Comparison of ENCODE assay signal across 21 cellular contexts in genomic region chr1:116914667-116915066, GRCh38. TPM values are rescaled to one million over a fixed set of nuclear protein-coding genes. Genes with fewer than 3 reads are reported as not detected.
DNase-seq lines count a peak whose midpoint lies in the region; ATAC-seq and TF ChIP-seq lines count a peak whose summit lies in the region.
"Had no signal": no experiment of that assay in that cellular context is flagged by ENCODE, and none has a peak within 500 bp of the region (broad histone marks: within the 10 kb centered on the region; RNA-seq: fewer than 3 reads in every experiment).

No MANE protein-coding gene starts in this region.

- no peaks in the 10 kb centered on the region for H3K27me3 Mint-ChIP-seq in neural crest cell (ENCODE audit: low read depth)
- H3K27me3 Mint-ChIP-seq: activated naive CD8-positive, alpha-beta T cell treated with anti-CD3 and anti-CD28 coated beads for 36 hours; activated T-cell treated with anti-CD3 and anti-CD28 coated beads, Interleukin-2, amount 50 U/mL, for 24 hours; natural killer cell treated with Interleukin-12 subunit alpha and Interleukin-12 subunit beta and Interleukin-15 and Interleukin-18, amount 100 ng/mL, for 72 hours had no signal

- peak overlapping the region; percentile 61 for H3K4me3 Mint-ChIP-seq in neural crest cell
- H3K4me3 Mint-ChIP-seq: activated naive CD8-positive, alpha-beta T cell treated with anti-CD3 and anti-CD28 coated beads for 36 hours; activated T-cell treated with anti-CD3 and anti-CD28 coated beads, Interleukin-2, amount 50 U/mL, for 24 hours; natural killer cell treated with Interleukin-12 subunit alpha and Interleukin-12 subunit beta and Interleukin-15 and Interleukin-18, amount 100 ng/mL, for 72 hours had no signal

- ATAC-seq in heart right ventricle: peak in 5 of 8 donors; percentile 32 to 64 (median 48)
- no peak for ATAC-seq in Right ventricle myocardium inferior
- ATAC-seq in foreskin keratinocyte: no peak
- no peak for ATAC-seq in HG02981 (IDR thresholded peaks at IDR 0.05; ENCODE audit: unreplicated experiment)
- ATAC-seq: activated CD8-positive, alpha-beta T cell treated with anti-CD3 and anti-CD28 coated beads, Interleukin-2, amount 10 ng/mL, durations not matched to agents 7 days and 5 days; natural killer cell treated with Interleukin-12 subunit alpha and Interleukin-12 subunit beta and Interleukin-15 and Interleukin-18, amount 100 ng/mL, for 72 hours had no signal

- no peaks in the 10 kb centered on the region for H3K9me3 Mint-ChIP-seq in neural crest cell
- H3K9me3 Mint-ChIP-seq: activated naive CD8-positive, alpha-beta T cell treated with anti-CD3 and anti-CD28 coated beads for 36 hours; activated T-cell treated with anti-CD3 and anti-CD28 coated beads, Interleukin-2, amount 50 U/mL, for 24 hours; natural killer cell treated with Interleukin-12 subunit alpha and Interleukin-12 subunit beta and Interleukin-15 and Interleukin-18, amount 100 ng/mL, for 72 hours had no signal

- intact Hi-C loops in heart right ventricle (cut with DNase I): loop anchor here in 6 of 10 donors (1.0 to 10.0 kb wide), 5 partner anchors 38 to 140 kb away; no protein-coding TSS in a partner anchor
- intact Hi-C loops in Right ventricle myocardium inferior (cut with DNase I): loop anchor here (5.0 kb wide), 1 partner anchor 33 kb away; no protein-coding TSS in a partner anchor

- TF ChIP-seq CTCF in heart right ventricle (IDR thresholded peaks at IDR 0.05) (no peak), foreskin keratinocyte (conservative IDR thresholded peaks at IDR 0.05) (no peak), neural crest cell (conservative IDR thresholded peaks at IDR 0.05) (no peak)

- WGBS in heart right ventricle, 2 donors: 70 to 75% methylated on average over 7 of the region's 7 CpGs

- H3K4me1 Mint-ChIP-seq in neural crest cell: no peaks in the 10 kb centered on the region
- H3K4me1 Mint-ChIP-seq: activated naive CD8-positive, alpha-beta T cell treated with anti-CD3 and anti-CD28 coated beads for 36 hours had no signal

- peak overlapping the region in 5 of 10 donors; percentile 9 to 40 (median 27) for H3K4me3 ChIP-seq in heart right ventricle

- no peaks in the 10 kb centered on the region for H3K36me3 ChIP-seq in heart right ventricle

- H3K27ac ChIP-seq in heart right ventricle: peak overlapping the region; percentile 26 to 97 (median 80)
- H3K27ac ChIP-seq in foreskin keratinocyte: peak overlapping the region; percentile 14

- no peaks in the 10 kb centered on the region for H3K9me3 ChIP-seq in heart right ventricle
- H3K9me3 ChIP-seq: SK-N-SH had no signal

- no peaks in the 10 kb centered on the region for H3K36me3 Mint-ChIP-seq in neural crest cell (ENCODE audit: low read depth)
- H3K36me3 Mint-ChIP-seq: activated naive CD8-positive, alpha-beta T cell treated with anti-CD3 and anti-CD28 coated beads for 36 hours; natural killer cell treated with Interleukin-12 subunit alpha and Interleukin-12 subunit beta and Interleukin-15 and Interleukin-18, amount 100 ng/mL, for 72 hours had no signal

- H3K27me3 ChIP-seq in heart right ventricle (peaks cover 0 to 27% (median 0%) of the 10 kb centered on the region in 7 donors), foreskin keratinocyte (no peaks in the 10 kb centered on the region)

- H3K27ac Mint-ChIP-seq in neural crest cell (ENCODE audit: unreplicated experiment): no peak overlapping the region
- H3K27ac Mint-ChIP-seq: activated CD8-positive, alpha-beta T cell treated with anti-CD3 and anti-CD28 coated beads, Interleukin-2, amount 10 ng/mL, durations not matched to agents 7 days and 5 days; activated naive CD8-positive, alpha-beta T cell treated with anti-CD3 and anti-CD28 coated beads for 36 hours; activated T-cell treated with anti-CD3 and anti-CD28 coated beads, Interleukin-2, amount 50 U/mL, for 24 hours; natural killer cell treated with Interleukin-12 subunit alpha and Interleukin-12 subunit beta and Interleukin-15 and Interleukin-18, amount 100 ng/mL, for 72 hours had no signal

- DNase-seq in heart right ventricle (no peak), Right ventricle myocardium inferior (ENCODE audit: missing footprints) (no peak), foreskin keratinocyte (no peak), neural crest cell (ENCODE audit: low read depth, low spot score) (no peak), MV-4-11 (lab: John Stamatoyannopoulos, UW) (no peak), COR-L47 (lab: John Stamatoyannopoulos, UW) (no peak)
- no peak for DNase-seq in stimulated activated CD4-positive, alpha-beta T cell treated with anti-CD3 and anti-CD28 coated beads, Interleukin-4, amount 100 ng/mL, for 1 hour
- DNase-seq: ACHN; activated CD4-positive, CD25-positive, alpha-beta regulatory T cell; activated CD8-positive, alpha-beta T cell treated with anti-CD3 and anti-CD28 coated beads, Interleukin-2, amount 10 ng/mL, durations not matched to agents 7 days and 5 days; activated naive CD8-positive, alpha-beta T cell treated with anti-CD3 and anti-CD28 coated beads for 36 hours; activated T-cell treated with anti-CD3 and anti-CD28 coated beads, Interleukin-2, amount 50 U/mL, for 24 hours; C1 segment of cervical spinal cord; hippocampal formation; NCI-H1105; NCI-H2081 treated with DMSO at 0.1 percent for 48 hours; posterior cingulate gyrus; SK-N-SH; T-helper 9 cell had no signal

- peaks cover 8 to 89% (median 48%) of the 10 kb centered on the region in 9 donors for H3K4me1 ChIP-seq in heart right ventricle
- H3K4me1 ChIP-seq in foreskin keratinocyte: peaks cover 75% of the 10 kb centered on the region

RNA-seq across cellular contexts. Expression of gene PTGFRN, which starts 5.0 kb away (rescaled TPM):
- total RNA-seq in heart right ventricle (100 to 1,000 TPM in 8 of 10 donors, 10 to 100 TPM in 2; 76.8 to 318 (median 178) TPM), Right ventricle myocardium inferior (119 TPM), foreskin keratinocyte (171 and 183 TPM in 2 replicates), neural crest cell (35.6 and 42.5 TPM in 2 replicates)
- polyA plus RNA-seq in heart right ventricle (10 to 100 TPM; 21.2 to 84.4 TPM), foreskin keratinocyte (147 and 151 TPM in 2 replicates)

Comparison
In these comparisons a context has a peak if more than half of its experiments do, and no peak if none do; other contexts are left out.
1. ATAC-seq: peak in heart right ventricle (5 of 8); none in Right ventricle myocardium inferior (single experiment), foreskin keratinocyte (single experiment) and HG02981 (single experiment).